ENCODE assay signal across 18 cellular contexts in genomic region chr21:45510466-45510955, GRCh38.
"Had no signal": no experiment of that assay in that cellular context is flagged by ENCODE, and none has a peak within 500 bp of the region (broad histone marks: within the 10 kb centered on the region; RNA-seq: fewer than 3 reads in every experiment).

No MANE protein-coding gene starts in this region.

- H3K9me3 Mint-ChIP-seq: activated B cell treated with CpG ODN at 0.5 μM for 24 hours; activated CD4-positive, alpha-beta memory T cell treated with anti-CD3 and anti-CD28 coated beads, Interleukin-2, amount 10 ng/mL, durations not matched to agents 7 days and 5 days; activated naive CD8-positive, alpha-beta T cell treated with anti-CD3 and anti-CD28 coated beads, Interleukin-2, amount 10 ng/mL, durations not matched to agents 7 days and 5 days; activated T-helper 17 cell treated with anti-CD3 and anti-CD28 coated beads, Interleukin-2, amount 50 U/mL, for 72 hours; brain; central memory CD8-positive, alpha-beta T cell; nephron progenitor cell; T-cell had no signal

- DNase-seq: activated B cell treated with CpG ODN at 0.5 μM for 24 hours; activated CD4-positive, alpha-beta memory T cell treated with anti-CD3 and anti-CD28 coated beads, Interleukin-2, amount 10 ng/mL, durations not matched to agents 7 days and 5 days; activated CD4-positive, alpha-beta T cell treated with anti-CD3 and anti-CD28 coated beads for 48 hours; activated naive CD4-positive, alpha-beta T cell; activated naive CD8-positive, alpha-beta T cell treated with anti-CD3 and anti-CD28 coated beads, Interleukin-2, amount 10 ng/mL, durations not matched to agents 7 days and 5 days; activated T-cell treated with anti-CD3 and anti-CD28 coated beads, Interleukin-2, amount 50 U/mL, for 1 hour; cortex of kidney; mesenchymal stem cell; nephron progenitor cell; SIG-M5; stimulated activated naive CD4-positive, alpha-beta T cell treated with Interleukin-2 at 50 U/mL for 16 hours; substantia nigra; T-cell had no signal

- H3K4me3 ChIP-seq: tibial nerve had no signal

- ATAC-seq: activated T-helper 17 cell treated with anti-CD3 and anti-CD28 coated beads, Interleukin-2, amount 50 U/mL, for 72 hours; SK-N-SH treated with all-trans-retinoic acid at 6 μM for 48 hours; T-cell had no signal

- H3K4me1 Mint-ChIP-seq: activated B cell treated with CpG ODN at 0.5 μM for 24 hours; activated naive CD8-positive, alpha-beta T cell treated with anti-CD3 and anti-CD28 coated beads, Interleukin-2, amount 10 ng/mL, durations not matched to agents 7 days and 5 days; activated T-helper 17 cell treated with anti-CD3 and anti-CD28 coated beads, Interleukin-2, amount 50 U/mL, for 72 hours; central memory CD8-positive, alpha-beta T cell had no signal

- H3K27ac Mint-ChIP-seq: activated B cell treated with CpG ODN at 0.5 μM for 24 hours; activated CD4-positive, alpha-beta memory T cell treated with anti-CD3 and anti-CD28 coated beads, Interleukin-2, amount 10 ng/mL, durations not matched to agents 7 days and 5 days; activated naive CD8-positive, alpha-beta T cell treated with anti-CD3 and anti-CD28 coated beads, Interleukin-2, amount 10 ng/mL, durations not matched to agents 7 days and 5 days; activated T-helper 17 cell treated with anti-CD3 and anti-CD28 coated beads, Interleukin-2, amount 50 U/mL, for 72 hours; T-cell had no signal

- H3K36me3 Mint-ChIP-seq: activated naive CD8-positive, alpha-beta T cell treated with anti-CD3 and anti-CD28 coated beads, Interleukin-2, amount 10 ng/mL, durations not matched to agents 7 days and 5 days; brain had no signal

- H3K27me3 ChIP-seq: tibial nerve had no signal

- H3K27me3 Mint-ChIP-seq: activated B cell treated with CpG ODN at 0.5 μM for 24 hours; activated CD4-positive, alpha-beta memory T cell treated with anti-CD3 and anti-CD28 coated beads, Interleukin-2, amount 10 ng/mL, durations not matched to agents 7 days and 5 days; activated naive CD8-positive, alpha-beta T cell treated with anti-CD3 and anti-CD28 coated beads, Interleukin-2, amount 10 ng/mL, durations not matched to agents 7 days and 5 days; activated T-helper 17 cell treated with anti-CD3 and anti-CD28 coated beads, Interleukin-2, amount 50 U/mL, for 72 hours; brain; central memory CD8-positive, alpha-beta T cell; T-cell had no signal

- H3K9me3 ChIP-seq: tibial nerve had no signal

- H3K27ac ChIP-seq: tibial nerve had no signal

- H3K4me1 ChIP-seq: tibial nerve had no signal

- H3K4me3 Mint-ChIP-seq: activated B cell treated with CpG ODN at 0.5 μM for 24 hours; activated CD4-positive, alpha-beta memory T cell treated with anti-CD3 and anti-CD28 coated beads, Interleukin-2, amount 10 ng/mL, durations not matched to agents 7 days and 5 days; activated naive CD8-positive, alpha-beta T cell treated with anti-CD3 and anti-CD28 coated beads, Interleukin-2, amount 10 ng/mL, durations not matched to agents 7 days and 5 days; activated T-helper 17 cell treated with anti-CD3 and anti-CD28 coated beads, Interleukin-2, amount 50 U/mL, for 72 hours; brain; central memory CD8-positive, alpha-beta T cell; nephron progenitor cell; T-cell had no signal
